In genomic region chr17:80921159-80921558, GRCh38 we compare ENCODE assay signal across 10 cellular contexts.
"Had no signal": no experiment of that assay in that cellular context is flagged by ENCODE, and none has a peak within 500 bp of the region (broad histone marks: within the 10 kb centered on the region; RNA-seq: fewer than 3 reads in every experiment).

No MANE protein-coding gene starts in this region.

- DNase-seq: activated T-cell treated with anti-CD3 and anti-CD28 coated beads for 4 hours; amniotic stem cell; effector memory CD8-positive, alpha-beta T cell; foreskin keratinocyte; stimulated activated CD4-positive, alpha-beta T cell treated with anti-CD3 and anti-CD28 coated beads, Interleukin-4, amount 100 ng/mL, for 24 hours; stimulated activated naive CD4-positive, alpha-beta T cell treated with Interleukin-2 at 50 U/mL for 16 hours; substantia nigra had no signal

- H3K27me3 ChIP-seq: body of pancreas, foreskin keratinocyte had no signal

- H3K27ac ChIP-seq: body of pancreas, foreskin keratinocyte, parathyroid adenoma had no signal

- H3K4me1 ChIP-seq: body of pancreas, foreskin keratinocyte, parathyroid adenoma had no signal

- H3K4me3 ChIP-seq: body of pancreas had no signal

- ATAC-seq: activated CD4-positive, CD25-positive, alpha-beta regulatory T cell treated with anti-CD3 and anti-CD28 coated beads, Interleukin-2, amount 50 U/mL, for 24 hours; effector memory CD8-positive, alpha-beta T cell; foreskin keratinocyte had no signal

- H3K9me3 ChIP-seq: body of pancreas had no signal
